15 cellular contexts compared by ENCODE assay signal in the genomic region with DNA sequence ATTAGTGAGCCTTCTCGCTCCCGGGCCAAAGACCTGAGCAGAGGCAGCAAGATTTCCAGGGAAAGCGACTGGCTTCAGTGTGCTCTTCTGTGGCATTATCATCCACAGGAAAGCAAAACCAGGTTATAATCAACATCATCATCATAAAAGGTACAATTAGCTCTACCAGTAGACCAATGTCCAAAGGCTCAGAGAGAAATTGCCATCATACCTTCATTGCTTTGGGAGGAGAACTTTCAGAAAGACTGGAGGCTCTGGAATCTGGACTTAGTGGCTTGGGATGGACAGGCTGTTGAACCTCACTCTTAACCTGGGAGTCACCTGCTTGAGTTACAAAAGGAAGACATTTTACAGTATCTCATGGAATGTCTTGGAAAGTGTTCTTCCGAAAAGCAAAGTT.
"Had no signal": no experiment of that assay in that cellular context is flagged by ENCODE, and none has a peak within 500 bp of the region (broad histone marks: within the 10 kb centered on the region; RNA-seq: fewer than 3 reads in every experiment).

No MANE protein-coding gene starts in this region.

- H3K27ac ChIP-seq: stomach, thyroid gland, uterus had no signal

- H3K27me3 ChIP-seq: esophagus muscularis mucosa, stomach, thyroid gland, uterus had no signal

- H3K9me3 ChIP-seq: esophagus muscularis mucosa, stomach, thyroid gland, uterus had no signal

- H3K4me3 ChIP-seq: esophagus muscularis mucosa, lung, stomach, thyroid gland, uterus had no signal

- ATAC-seq: activated CD8-positive, alpha-beta T cell treated with anti-CD3 and anti-CD28 coated beads, Interleukin-2, amount 10 ng/mL, durations not matched to agents 7 days and 5 days; left cardiac atrium; naive thymus-derived CD4-positive, alpha-beta T cell; right cardiac atrium had no signal

- DNase-seq: activated CD4-positive, alpha-beta T cell treated with anti-CD3 and anti-CD28 coated beads for 48 hours; activated CD8-positive, alpha-beta T cell treated with anti-CD3 and anti-CD28 coated beads, Interleukin-2, amount 10 ng/mL, durations not matched to agents 7 days and 5 days; activated effector memory CD4-positive, alpha-beta T cell treated with Interleukin-2 at 50 U/mL for 16 hours; cerebellar nuclear complex; glutamatergic neuron; immature natural killer cell; left cardiac atrium; naive thymus-derived CD4-positive, alpha-beta T cell; right cardiac atrium; stomach; T1000; thyroid gland; uterus had no signal

- H3K36me3 ChIP-seq: uterus had no signal
